ENCODE assay signal across 8 cellular contexts in the genomic region with DNA sequence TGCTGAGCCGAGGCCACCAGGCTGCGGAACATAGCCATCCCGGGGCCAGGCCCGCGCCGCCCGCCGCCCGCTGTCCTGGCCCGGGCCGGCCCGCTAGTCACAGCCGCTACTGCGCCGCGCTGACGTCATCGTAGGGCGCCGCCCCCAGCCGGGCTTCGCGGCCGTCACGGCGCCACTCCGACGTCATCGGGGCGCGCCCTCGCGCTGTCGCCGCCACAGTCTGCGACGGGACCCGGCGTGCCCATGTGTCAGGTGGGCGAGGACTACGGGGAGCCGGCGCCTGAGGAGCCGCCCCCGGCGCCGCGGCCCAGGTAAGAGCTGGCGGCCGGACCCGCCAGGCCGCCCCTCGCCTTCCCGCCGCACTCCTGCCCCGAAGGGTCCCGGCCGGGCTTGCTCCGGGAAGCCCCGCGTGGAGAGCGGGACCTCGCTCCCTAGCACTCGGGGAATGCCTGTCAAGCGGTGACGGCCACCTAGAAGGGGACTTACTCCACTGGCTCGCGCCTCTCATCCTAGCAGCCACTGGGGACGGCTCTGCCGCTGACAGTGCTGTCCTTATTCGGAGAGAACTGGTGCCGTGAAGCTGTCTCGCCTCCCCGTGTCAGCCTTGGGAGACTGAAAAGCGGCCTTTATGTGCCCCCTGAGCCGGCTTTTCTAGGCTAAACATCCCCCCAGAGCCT. TPM values are rescaled to one million over a fixed set of nuclear protein-coding genes. Genes with fewer than 3 reads are reported as not detected.
A peak's percentile ranks its signal among the peaks of the same experiment; 100 is the strongest.
DNase-seq lines count a peak whose midpoint lies in the region; ATAC-seq and TF ChIP-seq lines count a peak whose summit lies in the region.

TSS of gene CTU2 (plus strand) at position 216 of the 677 bp plus-strand sequence. CDS start at position 244, 28 bp downstream.
TSS of gene RNF166 (minus strand) at position 121 of the 677 bp plus-strand sequence. CDS start at position 38, 83 bp downstream.

- peak within 1 kb of the TSS; percentile 98 for H3K27ac Mint-ChIP-seq in activated CD4-positive, alpha-beta T cell treated with anti-CD3 and anti-CD28 coated beads, Interleukin-2, amount 10 ng/mL, durations not matched to agents 7 days and 5 days

- POLR2A ChIA-PET in AG04450 (lab: Yijun Ruan, JAX) = no interaction called here
- POLR2A ChIA-PET in activated CD4-positive, alpha-beta T cell treated with anti-CD3 and anti-CD28 coated beads, Interleukin-2, amount 10 ng/mL, durations not matched to agents 7 days and 5 days (lab: Charles Lee) = no interaction called here

- peak; percentile 71 for ATAC-seq in GM18867 (IDR thresholded peaks at IDR 0.05; ENCODE audit: unreplicated experiment)
- ATAC-seq in HG03135 (IDR thresholded peaks at IDR 0.05; ENCODE audit: unreplicated experiment) = peak; percentile 54

- CTCF ChIA-PET in AG04450 (lab: Charles Lee) = interaction anchor here (1.5 kb wide), 1 partner anchor 461 kb away, joined by 5 read pairs; no protein-coding TSS in a partner anchor
- CTCF ChIA-PET in activated CD4-positive, alpha-beta T cell treated with anti-CD3 and anti-CD28 coated beads, Interleukin-2, amount 10 ng/mL, durations not matched to agents 7 days and 5 days (lab: Charles Lee) = interaction anchor here (0.7 to 1.6 kb wide), 3 partner anchors 12 to 31 kb away, joined by 3 to 4 read pairs (median 4); no protein-coding TSS in a partner anchor

- no peak for TF ChIP-seq CTCF in AG04450 (IDR thresholded peaks at IDR 0.05; ENCODE audit: low read depth, low read length)

- H3K27me3 ChIP-seq in AG04450 (ENCODE audit: control insufficient read depth, insufficient read depth, low read length) = no peaks in the 10 kb centered on the region

- no peaks in the 10 kb centered on the region for H3K9me3 Mint-ChIP-seq in activated CD4-positive, alpha-beta T cell treated with anti-CD3 and anti-CD28 coated beads, Interleukin-2, amount 10 ng/mL, durations not matched to agents 7 days and 5 days

- H3K36me3 Mint-ChIP-seq in activated CD4-positive, alpha-beta T cell treated with anti-CD3 and anti-CD28 coated beads, Interleukin-2, amount 10 ng/mL, durations not matched to agents 7 days and 5 days (ENCODE audit: low read depth) = peaks cover 33% of the 10 kb centered on the region

- DNase-seq in AG04450 (ENCODE audit: low read depth, low spot score) (peak; percentile 34), NCI-H524 treated with DMSO at 0.1 percent for 48 hours (lab: John Stamatoyannopoulos, UW) (peak; percentile 23), cortex of kidney (lab: John Stamatoyannopoulos, UW) (peak; percentile 69), left kidney (ENCODE audit: low read depth, low spot score) (peak; percentile 95)
- DNase-seq in activated CD4-positive, alpha-beta T cell treated with anti-CD3 and anti-CD28 coated beads, Interleukin-2, amount 10 ng/mL, durations not matched to agents 7 days and 5 days = peak; percentile 91
- DNase-seq in stimulated activated CD4-positive, alpha-beta T cell treated with anti-CD3 and anti-CD28 coated beads, Interleukin-1b, Interleukin-23, amount 100 ng/mL, for 48 hours = peak; percentile 92

- H3K27ac ChIP-seq in AG04450 (ENCODE audit: low read depth, low read length) = peak within 1 kb of the TSS; percentile 39

- H3K4me3 ChIP-seq in AG04450 (ENCODE audit: low read depth, low read length) = peak within 1 kb of the TSS; percentile 92

- H3K4me1 Mint-ChIP-seq in activated CD4-positive, alpha-beta T cell treated with anti-CD3 and anti-CD28 coated beads, Interleukin-2, amount 10 ng/mL, durations not matched to agents 7 days and 5 days = peaks cover 36% of the 10 kb centered on the region

- H3K4me3 Mint-ChIP-seq in activated CD4-positive, alpha-beta T cell treated with anti-CD3 and anti-CD28 coated beads, Interleukin-2, amount 10 ng/mL, durations not matched to agents 7 days and 5 days = peak within 1 kb of the TSS; percentile 85

- no peaks in the 10 kb centered on the region for H3K27me3 Mint-ChIP-seq in activated CD4-positive, alpha-beta T cell treated with anti-CD3 and anti-CD28 coated beads, Interleukin-2, amount 10 ng/mL, durations not matched to agents 7 days and 5 days

- H3K9me3 ChIP-seq in AG04450 (ENCODE audit: control insufficient read depth, insufficient read depth, low read length) = no peaks in the 10 kb centered on the region

RNA-seq across cellular contexts. Expression of gene CTU2, which starts in this region (rescaled TPM):
- 6.5 and 8.7 TPM in 2 replicates for polyA plus RNA-seq in AG04450 (2011; rRNA removed)
- polyA minus RNA-seq in AG04450 (2011; rRNA and poly(A)+ RNA removed) = 6.8 and 9.6 TPM in 2 replicates
- 10 to 100 TPM; 20.5 to 27.2 TPM for total RNA-seq in activated CD4-positive, alpha-beta T cell treated with anti-CD3 and anti-CD28 coated beads, Interleukin-2, amount 10 ng/mL, durations not matched to agents 7 days and 5 days

RNA-seq across cellular contexts. Expression of gene RNF166, which starts in this region (rescaled TPM):
- polyA plus RNA-seq in AG04450 (2011; rRNA removed) = 6.8 and 9.0 TPM in 2 replicates
- polyA minus RNA-seq in AG04450 (2011; rRNA and poly(A)+ RNA removed) = 9.4 and 13.5 TPM in 2 replicates
- total RNA-seq in activated CD4-positive, alpha-beta T cell treated with anti-CD3 and anti-CD28 coated beads, Interleukin-2, amount 10 ng/mL, durations not matched to agents 7 days and 5 days = 100 to 1,000 TPM; 214 to 234 TPM

Comparison
In these comparisons a context has a peak if more than half of its experiments do, and no peak if none do; other contexts are left out.
1. Peak in every context shown above with its lines: DNase-seq, ATAC-seq, H3K4me3 ChIP-seq and H3K27ac ChIP-seq.
2. DNase-seq: peak in every context shown above with its lines; median percentile 95 in left kidney; 92 in stimulated activated CD4-positive, alpha-beta T cell treated with anti-CD3 and anti-CD28 coated beads, Interleukin-1b, Interleukin-23, amount 100 ng/mL, for 48 hours; 91 in activated CD4-positive, alpha-beta T cell treated with anti-CD3 and anti-CD28 coated beads, Interleukin-2, amount 10 ng/mL, durations not matched to agents 7 days and 5 days; 69 in cortex of kidney; 34 in AG04450; 23 in NCI-H524 treated with DMSO at 0.1 percent for 48 hours.